12 cellular contexts compared by ENCODE assay signal in genomic region chr1:202106340-202107284, GRCh38. TPM values are rescaled to one million over a fixed set of nuclear protein-coding genes. Genes with fewer than 3 reads are reported as not detected.
DNase-seq lines count a peak whose midpoint lies in the region; ATAC-seq and TF ChIP-seq lines count a peak whose summit lies in the region.
"Had no signal": no experiment of that assay in that cellular context is flagged by ENCODE, and none has a peak within 500 bp of the region (broad histone marks: within the 10 kb centered on the region; RNA-seq: fewer than 3 reads in every experiment).

No MANE protein-coding gene starts in this region.

- in situ Hi-C loops in Panc1 (cut with HindIII; ENCODE audit: low pct_unique_long_range_greater_than_20kb, low sequenced_read_pairs): no loop called here

- peak; percentile 22 for DNase-seq in NCI-H1105 treated with DMSO at 0.1 percent for 48 hours (lab: John Stamatoyannopoulos, UW)
- no peak for DNase-seq in NCI-H1105 (lab: John Stamatoyannopoulos, UW)
- DNase-seq in Panc1 (ENCODE audit: low read depth, low spot score): no peak
- DNase-seq in suprapubic skin (ENCODE audit: low spot score in 2 of 2): no peak
- DNase-seq in glutamatergic neuron: no peak
- DNase-seq in amygdala (lab: John Stamatoyannopoulos, UW): no peak
- DNase-seq: 8988T; activated CD4-positive, alpha-beta T cell treated with anti-CD3 and anti-CD28 coated beads for 48 hours had no signal

- H3K27ac ChIP-seq in Panc1 (ENCODE audit: low read length) (peak overlapping the region; percentile 80), iPS-20b (ENCODE audit: low read length) (peak overlapping the region; percentile 16), suprapubic skin (peak overlapping the region; percentile 48)
- H3K27ac ChIP-seq: HL-60 had no signal

- intact Hi-C loops in Panc1 (cut with micrococcal nuclease; ENCODE audit: unreplicated experiment): no loop called here

- H3K27me3 ChIP-seq in Panc1 (ENCODE audit: control insufficient read depth, insufficient read depth, low read length) (no peaks in the 10 kb centered on the region), iPS-20b (ENCODE audit: insufficient read depth, low read length) (no peaks in the 10 kb centered on the region), suprapubic skin (no peaks in the 10 kb centered on the region)

- POLR2A ChIA-PET in Panc1 (lab: Charles Lee): interaction anchor here (0.5 to 1.2 kb wide), 4 partner anchors 27 to 122 kb away, joined by 3 to 5 read pairs (median 4); partner anchors contain the start of gene ELF3

- ATAC-seq in Panc1 (peak; percentile 27; the same call in 1 of the 2 replicates), GM21723 (IDR thresholded peaks at IDR 0.05; ENCODE audit: unreplicated experiment) (no peak)

- H3K9me3 Mint-ChIP-seq in glutamatergic neuron (ENCODE audit: unreplicated experiment): peaks cover 7% of the 10 kb centered on the region
- H3K9me3 Mint-ChIP-seq: neural crest cell had no signal

- no TSS peak for BruUV-seq in Panc1 (replicated peaks; lab: Mats Ljungman, UMichigan)

- TF ChIP-seq CTCF in Panc1 (IDR thresholded peaks at IDR 0.05) (no peak), suprapubic skin (IDR thresholded peaks at IDR 0.05) (no peak), glutamatergic neuron (IDR thresholded peaks at IDR 0.05; ENCODE audit: partially characterized antibody, unreplicated experiment) (no peak)

- H3K36me3 ChIP-seq in Panc1 (ENCODE audit: control insufficient read depth, insufficient read depth, low read length) (no peaks in the 10 kb centered on the region), iPS-20b (ENCODE audit: insufficient read depth, low read depth, low read length) (no peaks in the 10 kb centered on the region), suprapubic skin (no peaks in the 10 kb centered on the region)

- no peak overlapping the region for H3K27ac Mint-ChIP-seq in glutamatergic neuron (ENCODE audit: unreplicated experiment)

- WGBS in suprapubic skin: 66% methylated on average over 5 of the region's 11 CpGs

- H3K36me3 Mint-ChIP-seq in glutamatergic neuron (ENCODE audit: unreplicated experiment): no peaks in the 10 kb centered on the region

- H3K9me3 ChIP-seq in Panc1 (ENCODE audit: control insufficient read depth, insufficient read depth, low read depth, low read length): no peaks in the 10 kb centered on the region
- no peaks in the 10 kb centered on the region for H3K9me3 ChIP-seq in iPS-20b (ENCODE audit: insufficient read depth, low read depth, low read length)
- H3K9me3 ChIP-seq in suprapubic skin: no peaks in the 10 kb centered on the region

- no peaks in the 10 kb centered on the region for H3K27me3 Mint-ChIP-seq in glutamatergic neuron (ENCODE audit: unreplicated experiment)

- H3K4me3 Mint-ChIP-seq in glutamatergic neuron (ENCODE audit: unreplicated experiment): no peak overlapping the region
- H3K4me3 Mint-ChIP-seq: neural crest cell had no signal

- H3K4me1 ChIP-seq in Panc1 (ENCODE audit: control insufficient read depth, insufficient read depth, low read length): peaks cover 43% of the 10 kb centered on the region
- H3K4me1 ChIP-seq in iPS-20b (ENCODE audit: insufficient read depth, low read length): peaks cover 15% of the 10 kb centered on the region; the same call in 1 of the 2 replicates
- H3K4me1 ChIP-seq in suprapubic skin: peaks cover 27% of the 10 kb centered on the region

- TF ChIP-seq EP300 in suprapubic skin (IDR thresholded peaks at IDR 0.05): no peak

- no peak for TF ChIP-seq POLR2A in suprapubic skin (IDR thresholded peaks at IDR 0.05)

- H3K4me3 ChIP-seq in Panc1 (ENCODE audit: low read depth in 2 of 2, low read length in 2 of 2): no peak overlapping the region
- no peak overlapping the region for H3K4me3 ChIP-seq in iPS-20b (ENCODE audit: low read length)
- H3K4me3 ChIP-seq in suprapubic skin: no peak overlapping the region

- H3K9ac ChIP-seq in iPS-20b (ENCODE audit: low read depth, low read length): peak overlapping the region; percentile 38; the same call in 1 of the 2 replicates

- H3K4me1 Mint-ChIP-seq in glutamatergic neuron (ENCODE audit: low read depth, unreplicated experiment): peaks cover 6% of the 10 kb centered on the region

- CTCF ChIA-PET in Panc1 (lab: Charles Lee): interaction anchor here (0.8 kb wide), 1 partner anchor 12 kb away, joined by 3 read pairs; no protein-coding TSS in a partner anchor

RNA-seq across cellular contexts. Expression of gene GPR37L1, which starts 16.1 kb away (rescaled TPM):
- total RNA-seq in Panc1 (2021; ENCODE audit: unreplicated experiment) (0.44 TPM), suprapubic skin (not detected), glutamatergic neuron (ENCODE audit: unreplicated experiment) (not detected)
- 0.39 TPM for polyA plus RNA-seq in Panc1 (2012; ENCODE audit: insufficient read length)

RNA-seq across cellular contexts. Expression of gene ARL8A, which starts 37.9 kb away (rescaled TPM):
- total RNA-seq in Panc1 (2021; ENCODE audit: unreplicated experiment) (62.6 TPM), suprapubic skin (10 to 100 TPM; 41.1 to 46.3 (median 43.0) TPM), glutamatergic neuron (ENCODE audit: unreplicated experiment) (160 TPM)
- 61.9 TPM for polyA plus RNA-seq in Panc1 (2012; ENCODE audit: insufficient read length)

RNA-seq across cellular contexts. Expression of gene PTPN7, which starts 53.8 kb away (rescaled TPM):
- total RNA-seq in Panc1 (2021; ENCODE audit: unreplicated experiment) (0.33 TPM), suprapubic skin (1 to 10 TPM in 1 of 4 donors, under 1 TPM in 2, not detected in 1; 0.42 to 2.7 (median 0.60) TPM), glutamatergic neuron (ENCODE audit: unreplicated experiment) (not detected)
- not detected for polyA plus RNA-seq in Panc1 (2012; ENCODE audit: insufficient read length)
- total RNA-seq: neural crest cell had no signal

Comparison
In these comparisons a context has a peak if more than half of its experiments do, and no peak if none do; other contexts are left out.
1. H3K27ac ChIP-seq: peak in every context shown above with its lines; median percentile 80 in Panc1; 48 in suprapubic skin; 16 in iPS-20b.